8 cellular contexts compared by ENCODE assay signal in the genomic region with DNA sequence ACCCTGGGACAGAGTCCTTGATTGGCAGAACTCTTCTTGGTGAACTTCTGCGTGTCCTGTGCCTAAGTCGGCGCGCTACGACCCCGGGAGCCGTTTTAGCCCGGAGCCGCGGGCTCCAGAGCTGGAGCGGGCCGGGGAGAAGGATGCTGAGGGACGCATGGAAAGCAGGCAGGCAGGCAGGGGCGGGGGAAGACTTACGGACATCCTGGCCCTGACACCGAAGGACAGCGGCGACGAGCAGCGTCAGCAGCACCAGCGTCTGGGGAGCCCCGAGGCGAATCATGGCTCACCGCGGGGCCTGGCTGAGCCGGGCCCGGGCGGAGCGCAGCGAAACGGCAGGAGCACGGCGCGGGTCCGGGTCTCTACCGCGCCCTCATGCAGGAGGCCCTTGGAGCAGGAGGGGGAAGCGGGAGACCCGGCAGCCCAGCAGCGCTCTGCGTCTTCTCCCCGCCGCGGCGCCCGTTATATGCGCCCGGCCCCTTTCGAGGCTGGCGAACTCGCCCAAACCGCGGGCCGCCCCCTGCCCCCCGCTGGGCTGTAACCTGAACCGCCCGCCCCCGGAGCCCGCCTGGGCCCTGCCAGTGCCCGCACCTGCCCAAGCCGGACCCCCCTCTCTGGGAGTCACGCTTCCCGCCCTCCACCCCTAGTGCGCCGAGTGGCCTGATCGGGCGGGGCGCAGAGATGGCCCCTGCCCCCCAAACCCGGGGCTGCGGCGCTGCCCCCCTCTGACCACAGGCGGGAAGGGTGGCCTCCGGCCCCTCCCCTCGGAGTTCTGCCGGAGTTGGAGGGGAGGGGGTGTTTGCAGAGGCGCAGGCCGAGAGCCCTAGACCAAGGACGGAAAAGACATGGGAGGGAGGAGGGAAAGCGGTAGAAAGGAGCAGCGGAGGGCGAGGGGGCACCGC. TPM values are rescaled to one million over a fixed set of nuclear protein-coding genes. Genes with fewer than 3 reads are reported as not detected.
DNase-seq lines count a peak whose midpoint lies in the region; ATAC-seq and TF ChIP-seq lines count a peak whose summit lies in the region.

A gene (minus strand): TSS at position 438 of the 902 bp plus-strand sequence. CDS start 155 bp downstream, at position 283.

- TF ChIP-seq EP300 in ovary (IDR thresholded peaks at IDR 0.05) = no peak

- peaks cover 14 to 100% (median 29%) of the 10 kb centered on the region in 4 donors for H3K27me3 ChIP-seq in esophagus squamous epithelium
- peaks cover 3% of the 10 kb centered on the region for H3K27me3 ChIP-seq in ovary

- WGBS in esophagus squamous epithelium, 2 donors = 0 to 6% methylated on average over 9 to 15 of the region's 82 CpGs
- 1% methylated on average over 45 to 82 of the region's 82 CpGs for WGBS in ovary, 3 donors

- H3K4me1 ChIP-seq in esophagus squamous epithelium (peaks cover 31 to 50% (median 41%) of the 10 kb centered on the region in 3 donors), ovary (ENCODE audit: insufficient read depth) (peaks cover 13% of the 10 kb centered on the region)

- no peaks in the 10 kb centered on the region for H3K9me3 ChIP-seq in esophagus squamous epithelium
- no peaks in the 10 kb centered on the region for H3K9me3 ChIP-seq in ovary

- peak; percentile 34 to 54 for ATAC-seq in activated CD4-positive, CD25-positive, alpha-beta regulatory T cell treated with anti-CD3 and anti-CD28 coated beads, Interleukin-2, amount 50 U/mL, for 24 hours
- no peak for ATAC-seq in HG03460 (IDR thresholded peaks at IDR 0.05; ENCODE audit: unreplicated experiment)

- TF ChIP-seq CTCF in esophagus squamous epithelium (IDR thresholded peaks at IDR 0.05) = no peak
- no peak for TF ChIP-seq CTCF in ovary (IDR thresholded peaks at IDR 0.05)

- no peak for DNase-seq in activated CD4-positive, CD25-positive, alpha-beta regulatory T cell (lab: John Stamatoyannopoulos, UW)
- DNase-seq in UCSD-AML1 (lab: John Stamatoyannopoulos, UW; ENCODE audit: unreplicated experiment) = peak; percentile 27
- no peak for DNase-seq in esophagus squamous epithelium (lab: John Stamatoyannopoulos, UW)
- no peak for DNase-seq in ovary
- DNase-seq in NCI-H345 treated with DMSO at 0.1 percent for 48 hours (lab: John Stamatoyannopoulos, UW; ENCODE audit: unreplicated experiment) = no peak
- no peak for DNase-seq in NCI-H1930 (lab: John Stamatoyannopoulos, UW)

- TF ChIP-seq POLR2A in esophagus squamous epithelium (IDR thresholded peaks at IDR 0.05) (no peak), ovary (IDR thresholded peaks at IDR 0.05) (no peak)

- H3K4me3 ChIP-seq in esophagus squamous epithelium (peak within 1 kb of the TSS in 3 of 4 donors; percentile 25 to 69 (median 40)), ovary (peak within 1 kb of the TSS; percentile 19)

- intact Hi-C loops in esophagus squamous epithelium (cut with DNase I) (no loop called here), ovary (cut with DNase I) (no loop called here)

- H3K27ac ChIP-seq in esophagus squamous epithelium = no peak within 1 kb of the TSS
- H3K27ac ChIP-seq in ovary = no peak within 1 kb of the TSS

- H3K36me3 ChIP-seq in esophagus squamous epithelium (no peaks in the 10 kb centered on the region), ovary (no peaks in the 10 kb centered on the region)

RNA-seq across cellular contexts. Expression of the gene that starts here (rescaled TPM):
- total RNA-seq in esophagus squamous epithelium (not detected), ovary (1 to 10 TPM in 5 of 7 donors, under 1 TPM in 1, not detected in 1; 0.72 to 1.5 (median 1.1) TPM)
- polyA plus RNA-seq in ovary = under 1 TPM; 0.05 to 0.30 TPM
